ENCODE assay signal across 24 cellular contexts in the genomic region with DNA sequence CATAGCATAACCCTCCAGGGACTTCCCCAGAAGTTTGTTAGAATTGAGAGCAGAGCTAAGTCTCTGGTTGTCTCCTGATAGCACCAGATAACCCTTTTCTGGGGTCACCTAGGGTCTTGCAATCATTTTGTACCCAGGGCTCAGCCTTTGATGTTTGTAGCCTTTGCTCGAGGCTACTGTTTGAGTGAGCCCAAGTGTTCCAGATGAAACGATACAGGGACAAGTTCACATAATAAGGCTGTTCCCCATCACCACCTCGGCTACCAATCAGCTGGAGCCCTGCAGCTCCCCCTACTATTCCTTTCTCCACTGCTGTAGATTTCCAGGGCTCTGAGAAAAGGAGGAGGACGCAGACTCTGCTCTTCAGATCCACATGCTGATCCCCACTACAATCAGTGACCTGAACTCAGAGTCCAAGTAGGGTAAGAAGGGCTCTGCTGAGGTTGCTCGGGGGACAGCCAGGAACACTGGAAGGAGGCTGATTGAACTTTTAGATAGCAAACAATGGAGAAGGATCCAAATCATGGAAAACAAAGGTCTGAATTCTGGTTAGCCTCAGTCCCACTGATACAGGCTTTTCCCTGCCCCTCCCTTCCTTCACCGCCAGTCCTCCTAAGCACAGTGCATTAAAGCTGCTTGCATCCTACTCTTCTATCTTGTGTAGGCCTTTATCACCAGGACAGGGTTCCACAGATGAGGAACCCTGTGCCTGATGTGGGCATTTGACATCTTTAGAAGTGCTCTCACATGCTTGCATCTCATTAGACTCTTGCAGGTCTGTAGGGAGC. TPM values are rescaled to one million over a fixed set of nuclear protein-coding genes. Genes with fewer than 3 reads are reported as not detected.
"Had no signal": no experiment of that assay in that cellular context is flagged by ENCODE, and none has a peak within 500 bp of the region (broad histone marks: within the 10 kb centered on the region; RNA-seq: fewer than 3 reads in every experiment).

A gene with protein sequence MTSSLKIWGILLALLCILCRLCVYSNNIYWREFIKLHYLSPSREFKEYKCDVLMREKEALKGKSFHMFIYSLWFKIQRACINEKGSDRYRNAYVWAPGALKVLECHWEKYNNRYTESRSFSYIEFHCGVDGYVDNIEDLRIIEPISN (plus strand): TSS at position 317 of the 788 bp plus-strand sequence. CDS start 1,694 bp downstream, outside the sequence.

- H3K4me1 ChIP-seq: SJSA1 had no signal

- H3K4me2 ChIP-seq: KMS-11 had no signal

- FAIRE-seq: RCC 7860 had no signal

- DNase-seq: IMR-90, Kasumi-1, MM.1S, NCI-H1092 treated with DMSO at 0.1 percent for 48 hours, NCI-H1436, NCI-H187, NCI-H2029, NCI-H2081 treated with DMSO at 0.1 percent for 48 hours, NCI-H2171, NCI-H226, NCI-H446, NCI-H510A, NCI-H524 treated with DMSO at 0.1 percent for 48 hours, NCI-H69, NCI-H774, Right ventricle myocardium superior, RPMI8226, SIG-M5 had no signal

- H3K9ac ChIP-seq: KMS-11 had no signal

- H3K27ac ChIP-seq: KMS-11, SJSA1, SK-N-MC had no signal

- H3K4me3 ChIP-seq: SJSA1, SK-N-MC had no signal

- H3K9me3 ChIP-seq: SJSA1 had no signal

- H3K36me3 ChIP-seq: SJSA1 had no signal

- H3K27me3 ChIP-seq: SJSA1 had no signal

RNA-seq across cellular contexts. Expression of the gene that starts here (rescaled TPM):
- total RNA-seq: HT-29, IMR-90, M059J, Right ventricle myocardium superior, SJSA1 had no signal
- polyA plus RNA-seq: IMR-90 had no signal
